Comparison of ENCODE assay signal across 8 cellular contexts in the genomic region with DNA sequence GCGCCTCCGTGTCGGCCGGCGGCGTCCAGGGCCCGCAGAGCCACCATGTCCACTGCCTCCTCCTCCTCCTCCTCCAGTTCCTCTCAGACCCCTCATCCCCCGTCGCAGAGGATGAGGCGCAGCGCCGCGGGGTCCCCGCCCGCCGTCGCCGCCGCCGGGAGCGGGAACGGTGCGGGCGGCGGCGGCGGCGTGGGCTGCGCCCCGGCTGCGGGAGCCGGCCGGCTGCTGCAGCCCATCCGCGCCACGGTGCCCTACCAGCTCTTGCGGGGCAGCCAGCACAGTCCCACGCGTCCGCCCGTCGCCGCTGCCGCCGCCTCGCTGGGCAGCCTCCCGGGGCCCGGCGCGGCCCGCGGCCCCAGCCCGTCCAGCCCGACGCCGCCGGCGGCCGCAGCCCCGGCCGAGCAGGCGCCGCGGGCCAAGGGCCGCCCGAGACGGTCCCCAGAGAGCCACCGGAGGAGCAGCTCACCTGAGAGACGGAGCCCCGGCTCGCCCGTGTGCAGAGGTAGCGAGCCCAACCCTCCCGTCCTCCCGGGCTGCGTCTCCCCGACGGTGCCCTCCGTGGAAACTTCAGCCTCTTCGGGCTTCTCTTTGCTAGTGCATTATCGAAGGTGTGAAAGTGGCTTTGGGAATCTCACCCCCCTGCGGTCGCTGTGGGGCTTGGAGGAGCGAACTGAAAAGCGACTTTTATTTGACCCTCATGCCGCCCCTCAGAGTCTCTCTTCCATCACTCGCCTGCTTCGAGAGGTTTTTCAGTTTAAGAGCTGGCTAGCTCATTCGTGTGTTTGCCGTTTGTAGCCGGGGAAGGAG. TPM values are rescaled to one million over a fixed set of nuclear protein-coding genes. Genes with fewer than 3 reads are reported as not detected.
DNase-seq lines count a peak whose midpoint lies in the region; ATAC-seq and TF ChIP-seq lines count a peak whose summit lies in the region.

No MANE protein-coding gene starts in this region.

- peaks cover 35% of the 10 kb centered on the region for H3K4me1 ChIP-seq in PC-3 (ENCODE audit: insufficient read depth, low read length)
- H3K4me1 ChIP-seq in tibial nerve = peaks cover 0 to 20% (median 3%) of the 10 kb centered on the region in 4 donors

- peak overlapping the region; percentile 75 for H2AFZ ChIP-seq in PC-3 (ENCODE audit: low read length)

- peak overlapping the region; percentile 88 for H3K4me3 ChIP-seq in PC-3 (ENCODE audit: low read length)
- peak overlapping the region; percentile 96 to 99 (median 98) for H3K4me3 ChIP-seq in tibial nerve

- peak; percentile 63 to 91 (median 89) for DNase-seq in NCI-H1417 (lab: John Stamatoyannopoulos, UW)
- no peak for DNase-seq in NCI-H1417 treated with DMSO at 0.1 percent for 48 hours (lab: John Stamatoyannopoulos, UW)
- DNase-seq in PC-3 = peak; percentile 33
- peak; percentile 82 for DNase-seq in activated effector memory CD4-positive, alpha-beta T cell treated with anti-CD3 and anti-CD28 coated beads, Interleukin-2, amount 50 U/mL, for 16 hours
- DNase-seq in foreskin melanocyte = peak; percentile 50
- peak in 40 of 56 donors; percentile 4 to 78 (median 40) for DNase-seq in nucleus accumbens (lab: John Stamatoyannopoulos, UW)
- peak; percentile 13 to 24 for DNase-seq in tibial nerve (ENCODE audit: low spot score in 2 of 2)

- H3K79me2 ChIP-seq in PC-3 (ENCODE audit: low read length) = peaks cover 50% of the 10 kb centered on the region

- BruUV-seq in PC-3 (replicated peaks; lab: Mats Ljungman, UMichigan) = no TSS peak

- intact Hi-C loops in PC-3 (cut with micrococcal nuclease) = loop anchor here (1.0 to 10.0 kb wide), 7 partner anchors 14 to 375 kb away; partner anchors contain the start of gene UMAD1

- POLR2A ChIA-PET in PC-3 (lab: Charles Lee; ENCODE audit: unreplicated experiment) = interaction anchor here (0.6 to 1.8 kb wide), 5 partner anchors 12 to 123 kb away, joined by 3 to 7 read pairs (median 4); no protein-coding TSS in a partner anchor

- H3K27me3 ChIP-seq in PC-3 (ENCODE audit: low read length) (no peaks in the 10 kb centered on the region), tibial nerve (no peaks in the 10 kb centered on the region)

- ATAC-seq in HG03354 (IDR thresholded peaks at IDR 0.05; ENCODE audit: poor library complexity, severe bottlenecking, unreplicated experiment) (peak; percentile 9), PC-3 (peak; percentile 8)

- peak in 1 of 2 donors; percentile 25 for TF ChIP-seq EP300 in tibial nerve (IDR thresholded peaks at IDR 0.05)

- CTCF ChIA-PET in PC-3 (lab: Charles Lee) = interaction anchor here (1.3 kb wide), 1 partner anchor 66 kb away, joined by 5 read pairs; no protein-coding TSS in a partner anchor

- no peak; the same call in 1 of the 2 replicates for TF ChIP-seq CTCF in PC-3 (conservative IDR thresholded peaks at IDR 0.05; ENCODE audit: low read depth, low read length)
- peak in 1 of 5 experiments; percentile 22 for TF ChIP-seq CTCF in tibial nerve (IDR thresholded peaks at IDR 0.05)

- H3K9me2 ChIP-seq in PC-3 (replicated peaks; ENCODE audit: low read length) = no peaks in the 10 kb centered on the region

- no peak for TF ChIP-seq POLR2A in tibial nerve (IDR thresholded peaks at IDR 0.05)

- H3K36me3 ChIP-seq in PC-3 (ENCODE audit: low read depth, low read length) (no peaks in the 10 kb centered on the region), tibial nerve (no peaks in the 10 kb centered on the region)

- H3F3A ChIP-seq in PC-3 (ENCODE audit: low read length, unreplicated experiment) = no peaks in the 10 kb centered on the region

- H3K4me2 ChIP-seq in PC-3 (ENCODE audit: low read length) = peak overlapping the region; percentile 90

- H3K9me3 ChIP-seq in PC-3 (ENCODE audit: low read length) (no peaks in the 10 kb centered on the region), tibial nerve (no peaks in the 10 kb centered on the region)

- peak overlapping the region; percentile 70 for H3K27ac ChIP-seq in PC-3 (ENCODE audit: low read length)
- peak overlapping the region; percentile 95 to 98 (median 97) for H3K27ac ChIP-seq in tibial nerve

- peaks cover 14% of the 10 kb centered on the region; the same call in 1 of the 2 replicates for H4K20me1 ChIP-seq in PC-3 (ENCODE audit: low read length)

- H3K9ac ChIP-seq in PC-3 (ENCODE audit: low read length) = peak overlapping the region; percentile 81

- WGBS in tibial nerve, 2 donors = 0 to 1% methylated on average over 19 to 41 of the region's 91 CpGs

RNA-seq across cellular contexts. Expression of gene GLCCI1, which starts 0.9 kb away (rescaled TPM):
- total RNA-seq in PC-3 (2014; rRNA removed) (7.8 and 8.5 TPM in 2 replicates), tibial nerve (10 to 100 TPM in 2 of 4 donors, 1 to 10 TPM in 2; 8.1 to 15.7 (median 11.7) TPM)
